9 cellular contexts compared by ENCODE assay signal in genomic region chr6:26064619-26065257, GRCh38. TPM values are rescaled to one million over a fixed set of nuclear protein-coding genes. Genes with fewer than 3 reads are reported as not detected.
DNase-seq lines count a peak whose midpoint lies in the region; ATAC-seq and TF ChIP-seq lines count a peak whose summit lies in the region.
"Had no signal": no experiment of that assay in that cellular context is flagged by ENCODE, and none has a peak within 500 bp of the region (broad histone marks: within the 10 kb centered on the region; RNA-seq: fewer than 3 reads in every experiment).

No MANE protein-coding gene starts in this region.

- ATAC-seq in GM18868 (IDR thresholded peaks at IDR 0.05; ENCODE audit: unreplicated experiment) = peak; percentile 38
- ATAC-seq in activated CD8-positive, alpha-beta T cell treated with anti-CD3 and anti-CD28 coated beads for 36 hours = peak; percentile 69
- no peak for ATAC-seq in HG03460 (IDR thresholded peaks at IDR 0.05; ENCODE audit: unreplicated experiment)

- H3K9me3 Mint-ChIP-seq in activated CD8-positive, alpha-beta T cell treated with anti-CD3 and anti-CD28 coated beads for 36 hours = no peaks in the 10 kb centered on the region
- H3K9me3 Mint-ChIP-seq: stimulated activated naive CD8-positive, alpha-beta T cell treated with anti-CD3 and anti-CD28 coated beads, Interleukin-15, Interleukin-2, amounts not matched to agents 100 ng/mL and 50 ng/mL, for 24 hours had no signal

- DNase-seq in AG09319 (ENCODE audit: extremely low read depth, low read depth) (no peak), NCI-H345 treated with DMSO at 0.1 percent for 48 hours (lab: John Stamatoyannopoulos, UW; ENCODE audit: unreplicated experiment) (peak; percentile 60), fibroblast of peridontal ligament (ENCODE audit: extremely low read depth) (peak; percentile 66), osteoblast (ENCODE audit: insufficient read length, low spot score, missing footprints) (no peak), neuronal stem cell (ENCODE audit: low spot score) (no peak)
- peak; percentile 52 for DNase-seq in activated CD8-positive, alpha-beta T cell treated with anti-CD3 and anti-CD28 coated beads for 36 hours

- no peaks in the 10 kb centered on the region for H3K27me3 ChIP-seq in osteoblast (ENCODE audit: insufficient read depth, low read length)
- no peaks in the 10 kb centered on the region for H3K27me3 ChIP-seq in neuronal stem cell (ENCODE audit: control insufficient read depth in 3 of 3, insufficient read depth in 3 of 3, low read depth in 1 of 3, low read length in 3 of 3)

- no peak overlapping the region for H2BK120ac ChIP-seq in neuronal stem cell (ENCODE audit: low read depth, low read length)

- H3K36me3 ChIP-seq in osteoblast (ENCODE audit: insufficient read depth, low read length) (no peaks in the 10 kb centered on the region), neuronal stem cell (replicated peaks in 1 of 2; ENCODE audit: control insufficient read depth in 2 of 2, insufficient read depth in 2 of 2, low read length in 2 of 2) (no peaks in the 10 kb centered on the region)

- no peak overlapping the region for H3K4ac ChIP-seq in neuronal stem cell (ENCODE audit: low read length)

- no peak overlapping the region for H3K4me3 Mint-ChIP-seq in activated CD8-positive, alpha-beta T cell treated with anti-CD3 and anti-CD28 coated beads for 36 hours
- H3K4me3 Mint-ChIP-seq: stimulated activated naive CD8-positive, alpha-beta T cell treated with anti-CD3 and anti-CD28 coated beads, Interleukin-15, Interleukin-2, amounts not matched to agents 100 ng/mL and 50 ng/mL, for 24 hours had no signal

- peaks cover 2% of the 10 kb centered on the region for H3K27me3 Mint-ChIP-seq in activated CD8-positive, alpha-beta T cell treated with anti-CD3 and anti-CD28 coated beads for 36 hours

- H2BK12ac ChIP-seq in neuronal stem cell (ENCODE audit: low read length) = no peak overlapping the region

- H3K4me3 ChIP-seq in osteoblast (ENCODE audit: insufficient read depth, low read length) (no peak overlapping the region), neuronal stem cell (ENCODE audit: low read length in 2 of 2) (no peak overlapping the region)

- no peak overlapping the region for H2AK5ac ChIP-seq in neuronal stem cell (ENCODE audit: low read depth, low read length)

- H2AFZ ChIP-seq in osteoblast (ENCODE audit: low read length) = no peak overlapping the region
- H2AFZ ChIP-seq in neuronal stem cell (ENCODE audit: low read length) = no peak overlapping the region

- H3K9me3 ChIP-seq in osteoblast (ENCODE audit: low read depth, low read length) (no peaks in the 10 kb centered on the region), neuronal stem cell (replicated peaks in 1 of 2; ENCODE audit: control insufficient read depth in 2 of 2, insufficient read depth in 1 of 2, low read depth in 1 of 2, low read length in 2 of 2) (no peaks in the 10 kb centered on the region)

- WGBS in neuronal stem cell (ENCODE audit: extremely low coverage in 2 of 2, insufficient read length in 2 of 2, insufficient replicate concordance in 1 of 2), 2 donors = no CpG with 5 or more reads among the region's 10 CpGs

- intact Hi-C loops in activated CD8-positive, alpha-beta T cell treated with anti-CD3 and anti-CD28 coated beads for 36 hours (cut with micrococcal nuclease) = no loop called here

- no peaks in the 10 kb centered on the region for H3K79me1 ChIP-seq in neuronal stem cell (ENCODE audit: low read depth, low read length)

- no peak overlapping the region for H3K27ac ChIP-seq in osteoblast (ENCODE audit: low read depth, low read length)
- H3K27ac ChIP-seq in neuronal stem cell (replicated peaks; ENCODE audit: low read length) = no peak overlapping the region

- H3K36me3 Mint-ChIP-seq in activated CD8-positive, alpha-beta T cell treated with anti-CD3 and anti-CD28 coated beads for 36 hours (ENCODE audit: low read depth) = no peaks in the 10 kb centered on the region

- no peak overlapping the region for H3K14ac ChIP-seq in neuronal stem cell (ENCODE audit: low read length)

- H4K91ac ChIP-seq in neuronal stem cell (ENCODE audit: low read depth, low read length, poor library complexity) = no peak overlapping the region

- no peak overlapping the region for H3K18ac ChIP-seq in neuronal stem cell (ENCODE audit: low read length)

- H3K4me1 ChIP-seq in osteoblast (ENCODE audit: insufficient read depth, low read length) (peaks cover 5% of the 10 kb centered on the region), neuronal stem cell (ENCODE audit: control insufficient read depth in 2 of 2, insufficient read depth in 1 of 2, low read depth in 1 of 2, low read length in 2 of 2) (no peaks in the 10 kb centered on the region)

- H4K20me1 ChIP-seq in osteoblast (ENCODE audit: insufficient read depth, low read length) = no peaks in the 10 kb centered on the region

- H4K8ac ChIP-seq in neuronal stem cell (ENCODE audit: low read depth, low read length) = no peak overlapping the region

- CTCF ChIA-PET in activated CD8-positive, alpha-beta T cell treated with anti-CD3 and anti-CD28 coated beads for 36 hours (lab: Charles Lee) = interaction anchor here (0.7 to 26.9 kb wide), 12 partner anchors 14 to 162 kb away, joined by 3 to 841 read pairs (median 4); partner anchors contain the start of gene HFE

- H2BK15ac ChIP-seq in neuronal stem cell (ENCODE audit: low read length) = no peak overlapping the region

- H3K23ac ChIP-seq in neuronal stem cell (ENCODE audit: low read depth, low read length, poor library complexity) = no peak overlapping the region

- TF ChIP-seq CTCF in AG09319 (IDR thresholded peaks at IDR 0.05; ENCODE audit: low read depth, low read length) (peak; percentile 68), osteoblast (IDR thresholded peaks at IDR 0.05; ENCODE audit: extremely low read depth, low read depth, low read length) (peak; percentile 79)
- peak; percentile 86 for TF ChIP-seq CTCF in activated CD8-positive, alpha-beta T cell treated with anti-CD3 and anti-CD28 coated beads for 36 hours (IDR thresholded peaks at IDR 0.05)

- H3K79me2 ChIP-seq in osteoblast (ENCODE audit: insufficient read depth, low read length) = no peaks in the 10 kb centered on the region

- H3K4me1 Mint-ChIP-seq in activated CD8-positive, alpha-beta T cell treated with anti-CD3 and anti-CD28 coated beads for 36 hours (ENCODE audit: low read depth) = peaks cover 2% of the 10 kb centered on the region

- H3K9ac ChIP-seq in neuronal stem cell (ENCODE audit: low read depth, low read length, poor library complexity) = no peak overlapping the region

- H3K4me2 ChIP-seq in osteoblast (ENCODE audit: insufficient read depth, low read length) = no peak overlapping the region
- H3K4me2 ChIP-seq in neuronal stem cell (ENCODE audit: insufficient read depth, low read length, poor library complexity, severe bottlenecking) = no peak overlapping the region

- no peak overlapping the region for H2BK5ac ChIP-seq in neuronal stem cell (ENCODE audit: low read length)

- POLR2A ChIA-PET in activated CD8-positive, alpha-beta T cell treated with anti-CD3 and anti-CD28 coated beads for 36 hours (lab: Charles Lee) = interaction anchor here (1.0 to 26.1 kb wide), 9 partner anchors 9 to 170 kb away, joined by 3 to 1376 read pairs (median 7); a partner anchor contains a TSS

- H3K27ac Mint-ChIP-seq in activated CD8-positive, alpha-beta T cell treated with anti-CD3 and anti-CD28 coated beads for 36 hours = no peak overlapping the region
- H3K27ac Mint-ChIP-seq: stimulated activated naive CD8-positive, alpha-beta T cell treated with anti-CD3 and anti-CD28 coated beads, Interleukin-15, Interleukin-2, amounts not matched to agents 100 ng/mL and 50 ng/mL, for 24 hours had no signal

RNA-seq across cellular contexts. Expression of gene HFE, which starts 22.5 kb away (rescaled TPM):
- total RNA-seq in activated CD8-positive, alpha-beta T cell treated with anti-CD3 and anti-CD28 coated beads for 36 hours = under 1 TPM; 0.25 to 0.56 TPM
- 14.1 and 15.9 TPM in 2 replicates for total RNA-seq in osteoblast
- polyA plus RNA-seq in neuronal stem cell (2013, experiment 1 of 2) = 0.54 TPM
- 0.35 TPM for polyA plus RNA-seq in neuronal stem cell (2013, experiment 2 of 2)

Comparison
In these comparisons a context has a peak if more than half of its experiments do, and no peak if none do; other contexts are left out.
1. DNase-seq: peak in NCI-H345 treated with DMSO at 0.1 percent for 48 hours (single experiment), activated CD8-positive, alpha-beta T cell treated with anti-CD3 and anti-CD28 coated beads for 36 hours (single experiment) and fibroblast of peridontal ligament (single experiment); none in AG09319 (single experiment), osteoblast (single experiment) and neuronal stem cell (single experiment).
2. Peak in every context shown above with its lines, with median percentiles within 50 percentile points of each other: CTCF ChIP-seq.